ENCODE assay signal across 10 cellular contexts in genomic region chr14:67940476-67940875, GRCh38.
DNase-seq lines count a peak whose midpoint lies in the region; ATAC-seq and TF ChIP-seq lines count a peak whose summit lies in the region.
"Had no signal": no experiment of that assay in that cellular context is flagged by ENCODE, and none has a peak within 500 bp of the region (broad histone marks: within the 10 kb centered on the region; RNA-seq: fewer than 3 reads in every experiment).

No MANE protein-coding gene starts in this region.

- no peak overlapping the region for H2AFZ ChIP-seq in osteoblast (ENCODE audit: low read length)

- no peak for DNase-seq in Right ventricle myocardium inferior (ENCODE audit: missing footprints)
- no peak for DNase-seq in cardiac septum (ENCODE audit: low spot score)
- no peak for DNase-seq in osteoblast (ENCODE audit: insufficient read length, low spot score, missing footprints)
- DNase-seq in aorta, result no peak
- DNase-seq: activated T-cell treated with anti-CD3 and anti-CD28 coated beads, Interleukin-2, amount 50 U/mL, for 1 hour; NCI-H2227 treated with DMSO at 0.1 percent for 48 hours had no signal

- intact Hi-C loops in Right ventricle myocardium inferior (cut with DNase I), result loop anchor here (5.0 kb wide), 2 partner anchors 202 to 742 kb away; no protein-coding TSS in a partner anchor
- intact Hi-C loops in cardiac septum (cut with DNase I), result loop anchor here (5.0 kb wide), 3 partner anchors 202 to 452 kb away; no protein-coding TSS in a partner anchor
- intact Hi-C loops in aorta (cut with DNase I), result loop anchor here (2.0 to 10.0 kb wide), 7 partner anchors 292 to 877 kb away; no protein-coding TSS in a partner anchor

- no peaks in the 10 kb centered on the region for H3K79me2 ChIP-seq in osteoblast (ENCODE audit: insufficient read depth, low read length)

- H3K4me1 ChIP-seq in gastroesophageal sphincter (peaks cover 23 to 59% (median 33%) of the 10 kb centered on the region in 3 donors), osteoblast (ENCODE audit: insufficient read depth, low read length) (peaks cover 36% of the 10 kb centered on the region), aorta (ENCODE audit: control insufficient read depth in 1 of 2, insufficient read depth in 2 of 2, low read length in 2 of 2) (peaks cover 10% of the 10 kb centered on the region in 2 donors)

- peak overlapping the region; percentile 54 for H3K4me2 ChIP-seq in osteoblast (ENCODE audit: insufficient read depth, low read length)

- 48 to 53% methylated on average over 1 of the region's 1 CpG for WGBS in gastroesophageal sphincter (ENCODE audit: low coverage in 1 of 2), 2 donors
- WGBS in aorta, 2 donors, result 7 to 8% methylated on average over 1 of the region's 1 CpG

- H3K27ac ChIP-seq in gastroesophageal sphincter, result peak overlapping the region; percentile 78 to 84 (median 80)
- H3K27ac ChIP-seq in osteoblast (ENCODE audit: low read depth, low read length), result peak overlapping the region; percentile 74
- no peak overlapping the region for H3K27ac ChIP-seq in aorta (ENCODE audit: low read depth in 1 of 2, low read length in 2 of 2)

- H3K36me3 ChIP-seq in gastroesophageal sphincter (no peaks in the 10 kb centered on the region), osteoblast (ENCODE audit: insufficient read depth, low read length) (no peaks in the 10 kb centered on the region), aorta (ENCODE audit: control insufficient read depth in 1 of 2, insufficient read depth in 2 of 2, low read length in 1 of 2) (no peaks in the 10 kb centered on the region)

- H3K4me3 ChIP-seq in gastroesophageal sphincter (no peak overlapping the region), osteoblast (ENCODE audit: insufficient read depth, low read length) (no peak overlapping the region), aorta (ENCODE audit: low read length in 2 of 2) (no peak overlapping the region)

- H3K9me3 ChIP-seq in gastroesophageal sphincter (no peaks in the 10 kb centered on the region), osteoblast (ENCODE audit: low read depth, low read length) (no peaks in the 10 kb centered on the region), aorta (ENCODE audit: control insufficient read depth, low read length) (no peaks in the 10 kb centered on the region)

- no peak for TF ChIP-seq EP300 in gastroesophageal sphincter (IDR thresholded peaks at IDR 0.05)

- H4K20me1 ChIP-seq in osteoblast (ENCODE audit: insufficient read depth, low read length), result no peaks in the 10 kb centered on the region

- TF ChIP-seq POLR2A in gastroesophageal sphincter (IDR thresholded peaks at IDR 0.05) (no peak), GM18505 (IDR thresholded peaks at IDR 0.05; ENCODE audit: borderline replicate concordance, extremely low read depth, insufficient read depth, insufficient read length) (no peak)

- TF ChIP-seq CTCF in gastroesophageal sphincter (IDR thresholded peaks at IDR 0.05) (no peak), osteoblast (IDR thresholded peaks at IDR 0.05; ENCODE audit: extremely low read depth, low read depth, low read length) (no peak)

- ATAC-seq in Right ventricle myocardium inferior (peak; percentile 77), gastroesophageal sphincter (peak; percentile 52), aorta (ENCODE audit: low FRiP score) (peak; percentile 66), GM18870 (IDR thresholded peaks at IDR 0.05; ENCODE audit: unreplicated experiment) (no peak), GM18505 (IDR thresholded peaks at IDR 0.05; ENCODE audit: unreplicated experiment) (no peak), GM21737 (IDR thresholded peaks at IDR 0.05; ENCODE audit: unreplicated experiment) (no peak)

- H3K27me3 ChIP-seq in gastroesophageal sphincter, result no peaks in the 10 kb centered on the region
- H3K27me3 ChIP-seq in osteoblast (ENCODE audit: insufficient read depth, low read length), result no peaks in the 10 kb centered on the region
- no peaks in the 10 kb centered on the region for H3K27me3 ChIP-seq in aorta (ENCODE audit: control insufficient read depth in 1 of 2, insufficient read depth in 2 of 2, low read length in 1 of 2)

Comparison
In these comparisons a context has a peak if more than half of its experiments do, and no peak if none do; other contexts are left out.
1. ATAC-seq: peak in Right ventricle myocardium inferior (single experiment), gastroesophageal sphincter (single experiment) and aorta (single experiment); none in GM18870 (single experiment), GM18505 (single experiment) and GM21737 (single experiment).
2. H3K27ac ChIP-seq: peak in gastroesophageal sphincter (4 of 4) and osteoblast (single experiment); none in aorta (0 of 2).